In genomic region chr1:181166377-181167196, GRCh38 we compare ENCODE assay signal across 8 cellular contexts.
DNase-seq lines count a peak whose midpoint lies in the region; ATAC-seq and TF ChIP-seq lines count a peak whose summit lies in the region.

No MANE protein-coding gene starts in this region.

- H3K9me2 ChIP-seq in OCI-LY7 (ENCODE audit: insufficient read depth, low read length): no peaks in the 10 kb centered on the region

- POLR2A ChIA-PET in OCI-LY7 (lab: Charles Lee): no interaction called here

- H3K4me2 ChIP-seq in OCI-LY7 (ENCODE audit: low read length): no peak overlapping the region

- peaks cover 45% of the 10 kb centered on the region for H3K9me3 Mint-ChIP-seq in nephron progenitor cell

- H3K27ac ChIP-seq in OCI-LY7 (ENCODE audit: low read depth, low read length, poor library complexity, severe bottlenecking) (no peak overlapping the region), esophagus muscularis mucosa (replicated peaks in 1 of 4) (no peak overlapping the region)

- TF ChIP-seq EP300 in esophagus muscularis mucosa (IDR thresholded peaks at IDR 0.05): no peak

- no peaks in the 10 kb centered on the region for H3K36me3 ChIP-seq in OCI-LY7 (ENCODE audit: insufficient read depth, low read length)
- H3K36me3 ChIP-seq in esophagus muscularis mucosa: no peaks in the 10 kb centered on the region

- H2AFZ ChIP-seq in OCI-LY7 (ENCODE audit: low read length): no peak overlapping the region

- H3K27me3 ChIP-seq in esophagus muscularis mucosa: no peaks in the 10 kb centered on the region

- H3K4me1 ChIP-seq in OCI-LY7 (ENCODE audit: insufficient read depth, low read length, poor library complexity, severe bottlenecking) (no peaks in the 10 kb centered on the region), esophagus muscularis mucosa (peaks cover 0 to 5% (median 5%) of the 10 kb centered on the region in 4 donors)

- H3K79me2 ChIP-seq in OCI-LY7 (ENCODE audit: insufficient read depth, low read depth, low read length): no peaks in the 10 kb centered on the region

- H3K4me3 Mint-ChIP-seq in nephron progenitor cell: peak overlapping the region; percentile 42

- no peak for TF ChIP-seq POLR2A in esophagus muscularis mucosa (IDR thresholded peaks at IDR 0.05; ENCODE audit: low read depth)

- H3K27me3 Mint-ChIP-seq in nephron progenitor cell (ENCODE audit: low read depth, poor library complexity): peaks cover 22% of the 10 kb centered on the region

- H3K36me3 Mint-ChIP-seq in nephron progenitor cell (ENCODE audit: low read depth): no peaks in the 10 kb centered on the region

- ATAC-seq in GM21723 (IDR thresholded peaks at IDR 0.05; ENCODE audit: unreplicated experiment): peak; percentile 94

- intact Hi-C loops in OCI-LY7 (cut with micrococcal nuclease; ENCODE audit: unreplicated experiment) (loop anchor here (1.0 to 2.0 kb wide), 3 partner anchors 82 to 284 kb away; no protein-coding TSS in a partner anchor), esophagus muscularis mucosa (cut with DNase I) (loop anchor here (2.0 to 5.0 kb wide), 2 partner anchors 26 to 284 kb away; no protein-coding TSS in a partner anchor)

- peak; percentile 81 for DNase-seq in EH (ENCODE audit: low read depth)
- DNase-seq in Jurkat, Clone E6-1 (ENCODE audit: low read depth, low spot score): peak; percentile 84
- peak; percentile 74 for DNase-seq in OCI-LY7 (ENCODE audit: low spot score)
- DNase-seq in activated T-cell treated with anti-CD3 and anti-CD28 coated beads for 48 hours (ENCODE audit: low read depth): peak; percentile 52
- DNase-seq in esophagus muscularis mucosa (ENCODE audit: extremely low spot score): no peak
- DNase-seq in nephron progenitor cell: peak; percentile 75
- peak; percentile 59 for DNase-seq in stromal cell of bone marrow (ENCODE audit: low read depth)

- no TSS peak for BruUV-seq in OCI-LY7 (replicated peaks; lab: Mats Ljungman, UMichigan)

- WGBS in esophagus muscularis mucosa: 42% methylated on average over 14 of the region's 14 CpGs

- no peak overlapping the region for H3K4me3 ChIP-seq in Jurkat, Clone E6-1 (ENCODE audit: low read length)
- H3K4me3 ChIP-seq in OCI-LY7 (ENCODE audit: low read depth, low read length, poor library complexity, severe bottlenecking): no peak overlapping the region
- H3K4me3 ChIP-seq in esophagus muscularis mucosa: no peak overlapping the region

- CTCF ChIA-PET in OCI-LY7 (lab: Charles Lee; ENCODE audit: unreplicated experiment): no interaction called here

- TF ChIP-seq CTCF in OCI-LY7 (conservative IDR thresholded peaks at IDR 0.05; ENCODE audit: low read length) (peak; percentile 90), esophagus muscularis mucosa (IDR thresholded peaks at IDR 0.05) (peak; percentile 83 to 88 (median 85)), nephron progenitor cell (IDR thresholded peaks at IDR 0.05) (peak; percentile 86)

- peaks cover 4% of the 10 kb centered on the region for H3K4me1 Mint-ChIP-seq in nephron progenitor cell

- H4K20me1 ChIP-seq in OCI-LY7 (ENCODE audit: insufficient read depth, low read length): no peaks in the 10 kb centered on the region

- H3K9me3 ChIP-seq in OCI-LY7 (ENCODE audit: low read length): 0 out of 2 replicates have a peak, but pooled peaks cover 15% of the 10 kb centered on the region
- peaks cover 0 to 14% (median 13%) of the 10 kb centered on the region in 4 donors for H3K9me3 ChIP-seq in esophagus muscularis mucosa

- no peak overlapping the region for H3K27ac Mint-ChIP-seq in nephron progenitor cell
